Comparison of ENCODE assay signal across 8 cellular contexts in the genomic region with DNA sequence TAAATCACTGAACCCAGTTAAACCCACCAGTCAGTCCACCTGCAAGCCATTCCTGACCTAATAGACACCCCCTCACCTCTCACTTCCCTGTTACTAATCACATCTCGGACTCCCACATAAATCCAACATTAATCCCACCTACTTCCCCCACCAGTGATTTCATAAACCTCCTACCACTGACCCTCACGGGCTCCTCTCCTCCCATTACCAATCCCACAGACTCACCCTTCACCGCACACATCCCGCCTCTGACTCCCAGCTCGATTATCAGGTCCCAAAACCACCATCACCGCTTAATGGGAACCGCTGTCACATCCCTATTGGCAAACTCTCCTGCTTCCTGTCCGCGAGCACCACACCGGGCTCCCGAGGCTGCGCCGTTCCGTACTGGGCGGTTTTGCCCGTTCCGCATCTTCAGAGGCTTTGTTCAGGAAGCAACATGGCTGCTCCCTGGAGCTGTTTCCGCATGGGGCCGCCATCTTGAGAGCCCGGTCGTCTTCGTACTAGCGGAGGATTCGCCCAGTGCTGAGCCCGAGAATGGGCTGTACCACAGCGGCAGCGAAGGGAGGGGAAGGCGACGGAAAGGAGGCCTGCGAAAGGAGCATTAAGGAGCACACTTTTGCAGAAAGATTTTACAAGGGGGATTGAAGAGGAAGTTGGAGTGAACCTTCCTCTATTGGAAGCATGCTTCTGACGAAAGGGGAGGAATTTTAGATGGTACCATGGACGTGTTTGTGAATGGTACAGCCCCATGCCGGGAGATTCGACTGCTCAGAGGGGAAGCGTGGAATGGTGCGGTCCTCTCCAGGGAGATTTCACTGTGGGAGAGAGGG. TPM values are rescaled to one million over a fixed set of nuclear protein-coding genes. Genes with fewer than 3 reads are reported as not detected.
DNase-seq lines count a peak whose midpoint lies in the region; ATAC-seq and TF ChIP-seq lines count a peak whose summit lies in the region.

A gene (minus strand): TSS at position 502 of the 833 bp plus-strand sequence. CDS start 1,825 bp downstream, outside the sequence.

- POLR2A ChIA-PET in RWPE1 (lab: Yijun Ruan, JAX; ENCODE audit: low non-redundant PET): no interaction called here

- H4K20me1 ChIP-seq in Karpas-422 (ENCODE audit: insufficient read depth, low read depth, low read length): no peaks in the 10 kb centered on the region

- ATAC-seq in CD4-positive, CD25-positive, alpha-beta regulatory T cell (ENCODE audit: low read depth in 2 of 2): peak; percentile 60
- ATAC-seq in HG03280 (IDR thresholded peaks at IDR 0.05; ENCODE audit: unreplicated experiment): peak; percentile 75
- peak; percentile 100 for ATAC-seq in Right ventricle myocardium inferior

- H3K36me3 Mint-ChIP-seq in CD4-positive, CD25-positive, alpha-beta regulatory T cell: peaks cover 9% of the 10 kb centered on the region

- H3K9ac ChIP-seq in adipocyte (ENCODE audit: low read length) (peak within 1 kb of the TSS; percentile 94), Karpas-422 (ENCODE audit: low read length) (no peak within 1 kb of the TSS)

- H3K9me2 ChIP-seq in Karpas-422 (replicated peaks; ENCODE audit: insufficient read depth, low read length): no peaks in the 10 kb centered on the region

- H3K27ac ChIP-seq in CD4-positive, CD25-positive, alpha-beta regulatory T cell (ENCODE audit: insufficient read depth, low read length, poor library complexity, severe bottlenecking): no peak within 1 kb of the TSS
- H3K27ac ChIP-seq in RWPE1: peak within 1 kb of the TSS; percentile 53
- H3K27ac ChIP-seq in substantia nigra (ENCODE audit: low read depth, low read length, poor library complexity, severe bottlenecking): peak within 1 kb of the TSS; percentile 84
- no peak within 1 kb of the TSS for H3K27ac ChIP-seq in Karpas-422 (ENCODE audit: low read length)

- peaks cover 46% of the 10 kb centered on the region in 2 experiments for H3K9me3 ChIP-seq in CD4-positive, CD25-positive, alpha-beta regulatory T cell (ENCODE audit: control insufficient read depth in 2 of 2, low read length in 2 of 2)
- H3K9me3 ChIP-seq in adipocyte (ENCODE audit: control insufficient read depth, low read length): peaks cover 85% of the 10 kb centered on the region
- H3K9me3 ChIP-seq in Karpas-422 (ENCODE audit: low read length): peaks cover 40% of the 10 kb centered on the region

- no peak for TF ChIP-seq CTCF in RWPE1 (conservative IDR thresholded peaks at IDR 0.05; ENCODE audit: low read depth)

- H3K4me1 ChIP-seq in CD4-positive, CD25-positive, alpha-beta regulatory T cell (ENCODE audit: control insufficient read depth, insufficient read depth, low read length, poor library complexity, severe bottlenecking): no peaks in the 10 kb centered on the region
- no peaks in the 10 kb centered on the region for H3K4me1 ChIP-seq in adipocyte (ENCODE audit: control insufficient read depth, insufficient read depth, low read length)
- H3K4me1 ChIP-seq in Karpas-422 (ENCODE audit: low read length): no peaks in the 10 kb centered on the region

- H3K4me3 Mint-ChIP-seq in CD4-positive, CD25-positive, alpha-beta regulatory T cell: peak within 1 kb of the TSS in 3 of 4 donors; percentile 64 to 89 (median 79)

- H3K9me3 Mint-ChIP-seq in CD4-positive, CD25-positive, alpha-beta regulatory T cell: peaks cover 9 to 56% (median 25%) of the 10 kb centered on the region in 7 donors

- H3K27me3 ChIP-seq in CD4-positive, CD25-positive, alpha-beta regulatory T cell (ENCODE audit: control insufficient read depth, insufficient read depth, low read length): no peaks in the 10 kb centered on the region
- no peaks in the 10 kb centered on the region for H3K27me3 ChIP-seq in adipocyte (replicated peaks; ENCODE audit: control insufficient read depth, insufficient read depth, low read length)
- H3K27me3 ChIP-seq in Karpas-422 (ENCODE audit: low read length): 0 out of 2 replicates have a peak, but pooled peaks cover 6% of the 10 kb centered on the region

- no peaks in the 10 kb centered on the region for H3K36me3 ChIP-seq in CD4-positive, CD25-positive, alpha-beta regulatory T cell (ENCODE audit: control insufficient read depth, insufficient read depth, low read length)
- peaks cover 11% of the 10 kb centered on the region for H3K36me3 ChIP-seq in adipocyte (ENCODE audit: control insufficient read depth, insufficient read depth, low read length, severe bottlenecking)
- H3K36me3 ChIP-seq in Karpas-422 (ENCODE audit: insufficient read depth, low read length): no peaks in the 10 kb centered on the region

- H3K4me1 Mint-ChIP-seq in CD4-positive, CD25-positive, alpha-beta regulatory T cell: no peaks in the 10 kb centered on the region

- H3K4me3 ChIP-seq in CD4-positive, CD25-positive, alpha-beta regulatory T cell (ENCODE audit: low read depth, low read length): no peak within 1 kb of the TSS
- H3K4me3 ChIP-seq in adipocyte (ENCODE audit: low read length): peak within 1 kb of the TSS; percentile 91
- no peak within 1 kb of the TSS for H3K4me3 ChIP-seq in Karpas-422 (ENCODE audit: low read length)

- peak in 2 of 3 donors; percentile 26 to 37 for DNase-seq in CD4-positive, CD25-positive, alpha-beta regulatory T cell
- DNase-seq in RWPE1 (ENCODE audit: low spot score) (peak; percentile 90), adipocyte (ENCODE audit: low read depth) (peak; percentile 91), Right ventricle myocardium inferior (ENCODE audit: missing footprints) (peak; percentile 89), non-pigmented ciliary epithelial cell (ENCODE audit: low read depth) (peak; percentile 82), substantia nigra (lab: John Stamatoyannopoulos, UW) (peak; percentile 38 to 92 (median 81)), Karpas-422 (no peak)

- H2AFZ ChIP-seq in Karpas-422 (ENCODE audit: low read length): no peak within 1 kb of the TSS

- CTCF ChIA-PET in RWPE1 (lab: Yijun Ruan, JAX): interaction anchor here (0.6 to 1.0 kb wide), 2 partner anchors 34 to 144 kb away, joined by 3 to 5 read pairs; no protein-coding TSS in a partner anchor

- H3K79me2 ChIP-seq in Karpas-422 (ENCODE audit: low read length): no peaks in the 10 kb centered on the region

- no peak within 1 kb of the TSS for H3K4me2 ChIP-seq in Karpas-422 (ENCODE audit: low read depth, low read length, poor library complexity, severe bottlenecking)

- H3K27me3 Mint-ChIP-seq in CD4-positive, CD25-positive, alpha-beta regulatory T cell: peaks cover 11% of the 10 kb centered on the region

- peak within 1 kb of the TSS; percentile 79 to 85 (median 80) for H3K27ac Mint-ChIP-seq in CD4-positive, CD25-positive, alpha-beta regulatory T cell

- intact Hi-C loops in Right ventricle myocardium inferior (cut with DNase I): loop anchor here (2.0 kb wide), 1 partner anchor 42 kb away; no protein-coding TSS in a partner anchor

RNA-seq across cellular contexts. Expression of the gene that starts here (rescaled TPM):
- total RNA-seq in CD4-positive, CD25-positive, alpha-beta regulatory T cell: 0.54 TPM
- under 1 TPM in 3 of 4 donors, not detected in 1; 0.08 to 0.33 (median 0.25) TPM for polyA plus RNA-seq in CD4-positive, CD25-positive, alpha-beta regulatory T cell
- 0.76 TPM for total RNA-seq in Right ventricle myocardium inferior
- not detected in 2 replicates for total RNA-seq in Karpas-422 (2014; rRNA removed; shearing (Covaris generic); ENCODE audit: low replicate concordance)

Comparison
In these comparisons a context has a peak if more than half of its experiments do, and no peak if none do; other contexts are left out.
1. Peak in DNase-seq and ATAC-seq in CD4-positive, CD25-positive, alpha-beta regulatory T cell; RNA of the gene not detected or under 1 TPM.
2. Peak in DNase-seq and ATAC-seq in Right ventricle myocardium inferior; RNA of the gene not detected or under 1 TPM.
3. H3K27ac ChIP-seq: peak in RWPE1 (single experiment) and substantia nigra (single experiment); none in CD4-positive, CD25-positive, alpha-beta regulatory T cell (single experiment) and Karpas-422 (single experiment).
4. Peak in every context shown above with its lines, with median percentiles within 50 percentile points of each other: ATAC-seq.